ENCODE assay signal across 8 cellular contexts in genomic region chr7:120950539-120951308, GRCh38. TPM values are rescaled to one million over a fixed set of nuclear protein-coding genes. Genes with fewer than 3 reads are reported as not detected.
A peak's percentile ranks its signal among the peaks of the same experiment; 100 is the strongest.
DNase-seq lines count a peak whose midpoint lies in the region; ATAC-seq, FAIRE-seq and TF ChIP-seq lines count a peak whose summit lies in the region.

ING3 (plus strand) TSS chr7:120950777; CDS start chr7:120950897, 120 bp downstream.

- ATAC-seq in naive thymus-derived CD8-positive, alpha-beta T cell, result peak; percentile 87 to 88

- peaks cover 25% of the 10 kb centered on the region for H4K20me1 ChIP-seq in Loucy (ENCODE audit: insufficient read depth, low read length, poor library complexity, severe bottlenecking)

- TF ChIP-seq CTCF in Loucy (conservative IDR thresholded peaks at IDR 0.05; ENCODE audit: low read length), result no peak
- no peak for TF ChIP-seq CTCF in fibroblast of mammary gland (conservative IDR thresholded peaks at IDR 0.05; ENCODE audit: control insufficient read depth, insufficient read depth, low read depth, low read length)

- no peaks in the 10 kb centered on the region for H3K9me2 ChIP-seq in Loucy (replicated peaks; ENCODE audit: low read depth, low read length)

- peak within 1 kb of the TSS; percentile 89 for H3K9ac ChIP-seq in Loucy (ENCODE audit: low read depth, low read length, poor library complexity, severe bottlenecking)

- no peaks in the 10 kb centered on the region; the same call in 1 of the 2 replicates for H3F3A ChIP-seq in Loucy (ENCODE audit: low read depth)

- H3K27me3 Mint-ChIP-seq in naive thymus-derived CD8-positive, alpha-beta T cell, result peaks cover 8 to 31% (median 12%) of the 10 kb centered on the region in 5 donors

- DNase-seq in EL (peak; percentile 97), H54 (ENCODE audit: insufficient read length, low spot score) (peak; percentile 70), fibroblast of mammary gland (ENCODE audit: low read depth) (peak; percentile 96)
- peak; percentile 97 for DNase-seq in activated T-helper 9 cell treated with anti-CD3 and anti-CD28 coated beads, Interleukin-2, amount 50 U/mL, for 16 hours (ENCODE audit: low read depth)
- peak; percentile 94 to 100 (median 98) for DNase-seq in naive thymus-derived CD8-positive, alpha-beta T cell
- peak; percentile 96 to 100 (median 98) for DNase-seq in stimulated activated naive CD4-positive, alpha-beta T cell (lab: John Stamatoyannopoulos, UW)

- H3K4me1 Mint-ChIP-seq in naive thymus-derived CD8-positive, alpha-beta T cell, result peaks cover 11 to 33% (median 26%) of the 10 kb centered on the region in 4 donors

- peak within 1 kb of the TSS; percentile 90 for H3K4me2 ChIP-seq in Loucy (ENCODE audit: low read depth, low read length, poor library complexity, severe bottlenecking)

- no peaks in the 10 kb centered on the region for H3K9me3 ChIP-seq in Loucy (ENCODE audit: insufficient read depth, low read depth, low read length)

- H3K4me3 Mint-ChIP-seq in naive thymus-derived CD8-positive, alpha-beta T cell, result peak within 1 kb of the TSS; percentile 93 to 97 (median 96)

- H3K9me3 Mint-ChIP-seq in naive thymus-derived CD8-positive, alpha-beta T cell, result peaks cover 0 to 3% (median 0%) of the 10 kb centered on the region in 9 donors

- H3K27me3 ChIP-seq in Loucy (ENCODE audit: insufficient read depth, low read length, poor library complexity, severe bottlenecking), result no peaks in the 10 kb centered on the region

- H3K27ac Mint-ChIP-seq in naive thymus-derived CD8-positive, alpha-beta T cell, result peak within 1 kb of the TSS; percentile 97 to 100 (median 98)

- FAIRE-seq in H54 (lab: Jason Lieb, UNC), result peak; percentile 99

- H3K4me1 ChIP-seq in Loucy (ENCODE audit: insufficient read depth, low read length, poor library complexity, severe bottlenecking), result peaks cover 47% of the 10 kb centered on the region

- POLR2A ChIA-PET in naive thymus-derived CD8-positive, alpha-beta T cell (lab: Charles Lee), result interaction anchor here (0.5 to 1.0 kb wide), 13 partner anchors 8 to 1194 kb away, joined by 3 to 6 read pairs (median 3); partner anchors contain the start of gene FAM3C

- TF ChIP-seq POLR2A in H54 (IDR thresholded peaks at IDR 0.05; ENCODE audit: low read depth, low read length) (peak; percentile 50), Raji (IDR thresholded peaks at IDR 0.05; ENCODE audit: insufficient read depth, low read depth, low read length) (peak; percentile 81)

- H3K79me2 ChIP-seq in Loucy (ENCODE audit: insufficient read depth, low read length), result peaks cover 48% of the 10 kb centered on the region

- H3K4me3 ChIP-seq in Loucy (ENCODE audit: low read length, poor library complexity, severe bottlenecking), result peak within 1 kb of the TSS; percentile 95
- peak within 1 kb of the TSS; percentile 91 for H3K4me3 ChIP-seq in fibroblast of mammary gland (ENCODE audit: control insufficient read depth, low read depth, low read length)

- H2AFZ ChIP-seq in Loucy (ENCODE audit: low read length), result peak within 1 kb of the TSS; percentile 95

- peaks cover 16% of the 10 kb centered on the region for H3K36me3 ChIP-seq in Loucy (ENCODE audit: insufficient read depth, low read length)

- H3K36me3 Mint-ChIP-seq in naive thymus-derived CD8-positive, alpha-beta T cell, result peaks cover 0 to 26% (median 10%) of the 10 kb centered on the region in 3 donors

RNA-seq across cellular contexts. Expression of gene ING3, which starts in this region (rescaled TPM):
- total RNA-seq in naive thymus-derived CD8-positive, alpha-beta T cell, result 10 to 100 TPM; 29.4 to 29.7 TPM
- polyA plus RNA-seq in naive thymus-derived CD8-positive, alpha-beta T cell, result 10 to 100 TPM; 27.8 to 34.3 (median 28.1) TPM

Comparison
In these comparisons a context has a peak if more than half of its experiments do, and no peak if none do; other contexts are left out.
1. Peak in every context shown above with its lines: DNase-seq, ATAC-seq and H3K4me3 ChIP-seq.